17 cellular contexts compared by ENCODE assay signal in the genomic region with DNA sequence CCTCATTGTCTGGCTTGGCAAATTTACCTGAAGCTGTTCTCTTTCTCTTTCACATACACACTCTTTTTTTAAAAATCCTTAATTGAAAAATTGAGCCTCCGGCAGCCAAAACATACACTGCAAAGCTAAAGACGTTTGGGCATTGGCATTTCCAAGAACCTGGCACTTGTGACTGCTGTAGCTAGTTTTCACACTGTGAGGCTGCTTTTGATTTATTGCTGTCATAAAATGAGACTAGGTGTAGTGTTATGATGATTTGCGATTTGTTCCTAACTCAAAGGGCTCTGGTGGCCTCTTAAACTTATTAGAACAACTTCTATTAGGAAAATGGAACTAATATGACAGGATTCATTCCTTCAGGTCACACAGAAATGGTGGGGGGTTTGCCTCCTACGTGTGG.
"Had no signal": no experiment of that assay in that cellular context is flagged by ENCODE, and none has a peak within 500 bp of the region (broad histone marks: within the 10 kb centered on the region; RNA-seq: fewer than 3 reads in every experiment).

No MANE protein-coding gene starts in this region.

- ATAC-seq: foreskin keratinocyte; left cardiac atrium; naive thymus-derived CD8-positive, alpha-beta T cell; psoas muscle; stimulated activated naive B cell treated with anti-CD40 and anti-IgM and Interleukin-4, amounts not matched to agents 10 μg/mL and 1 μg/mL and 100 μg/mL, for 72 hours had no signal

- DNase-seq: dermis blood vessel endothelial cell; endodermal cell; erythroblast; foreskin keratinocyte; kidney; left cardiac atrium; naive thymus-derived CD8-positive, alpha-beta T cell; psoas muscle; retina; stimulated activated CD4-positive, alpha-beta T cell treated with anti-CD3 and anti-CD28 coated beads, Interleukin-2, amount 100 ng/mL, for 24 hours; stimulated activated CD4-positive, alpha-beta T cell treated with anti-CD3 and anti-CD28 coated beads, Interleukin-4, amount 100 ng/mL, for 4 hours; stimulated activated naive B cell treated with anti-CD40 and anti-IgM and Interleukin-4, amounts not matched to agents 10 μg/mL and 1 μg/mL and 100 μg/mL, for 72 hours; stomach; substantia nigra; transverse colon had no signal

- H3K9me3 ChIP-seq: neutrophil, psoas muscle, stomach, thoracic aorta, transverse colon had no signal

- H3K27ac ChIP-seq: foreskin keratinocyte, neutrophil, psoas muscle, stomach, thoracic aorta, transverse colon had no signal

- H3K4me3 ChIP-seq: psoas muscle, stomach, thoracic aorta, transverse colon had no signal

- H3K27me3 ChIP-seq: foreskin keratinocyte, neutrophil, stomach, transverse colon had no signal

- H3K36me3 ChIP-seq: neutrophil, stomach, thoracic aorta, transverse colon had no signal

- H3K4me1 ChIP-seq: foreskin keratinocyte, psoas muscle, stomach had no signal
